14 cellular contexts compared by ENCODE assay signal in the genomic region with DNA sequence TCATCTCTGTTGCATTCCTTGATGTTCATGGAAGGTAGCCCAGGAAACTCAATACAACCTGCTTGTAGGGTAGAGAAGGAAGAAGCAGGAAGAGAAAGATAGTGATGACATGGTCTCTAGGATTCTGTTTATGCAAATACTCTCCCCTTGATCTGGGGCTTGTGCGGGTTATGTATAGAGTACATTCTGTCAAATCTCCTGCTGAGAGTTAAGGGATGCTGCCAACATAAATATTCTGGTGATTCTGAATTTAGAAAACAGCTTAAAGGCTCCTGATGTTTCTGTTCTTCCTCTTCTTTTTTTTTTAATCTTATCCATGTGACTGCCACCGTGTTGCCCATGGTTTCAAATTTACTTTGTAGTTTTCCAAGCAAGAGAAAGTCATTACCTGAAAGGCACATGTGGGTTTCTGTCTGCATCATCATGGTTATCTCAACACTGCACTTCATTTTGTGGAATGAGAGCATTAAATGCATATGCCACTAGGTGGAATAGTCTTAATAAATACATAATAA.
DNase-seq lines count a peak whose midpoint lies in the region; TF ChIP-seq lines count a peak whose summit lies in the region.
"Had no signal": no experiment of that assay in that cellular context is flagged by ENCODE, and none has a peak within 500 bp of the region (broad histone marks: within the 10 kb centered on the region; RNA-seq: fewer than 3 reads in every experiment).

No MANE protein-coding gene starts in this region.

- H3K36me3 Mint-ChIP-seq in activated T-helper 1 cell treated with anti-CD3 and anti-CD28 coated beads, Interleukin-12 subunit alpha, Interleukin-12 subunit beta, Interleukin-2, Interleukin-4 antibody, amounts not matched to agents 30 ng/mL and 10 ng/mL and 1 ng/mL, durations not matched to agents 14 hours and 24 hours and 36 hours (ENCODE audit: low read depth) = no peaks in the 10 kb centered on the region
- H3K36me3 Mint-ChIP-seq: naive B cell, type B pancreatic cell had no signal

- intact Hi-C loops in activated T-helper 1 cell treated with anti-CD3 and anti-CD28 coated beads, Interleukin-12 subunit alpha, Interleukin-12 subunit beta, Interleukin-2, Interleukin-4 antibody, amounts not matched to agents 30 ng/mL and 10 ng/mL and 1 ng/mL, durations not matched to agents 14 hours and 24 hours and 36 hours (cut with micrococcal nuclease) = loop anchor here (5.0 to 10.0 kb wide), 4 partner anchors 222 to 1130 kb away; no protein-coding TSS in a partner anchor

- no peaks in the 10 kb centered on the region for H3K9me2 ChIP-seq in neural cell (ENCODE audit: insufficient read depth, low read length)

- H3K4me2 ChIP-seq in neural cell (ENCODE audit: low read length) = no peak overlapping the region

- peak; percentile 58 for DNase-seq in DMS 273 (lab: John Stamatoyannopoulos, UW; ENCODE audit: unreplicated experiment)
- no peak for DNase-seq in DMS 273 treated with DMSO at 0.1 percent for 48 hours (lab: John Stamatoyannopoulos, UW)
- peak; percentile 26 for DNase-seq in SK-MEL-5 (ENCODE audit: low read depth, low spot score)
- no peak for DNase-seq in activated T-helper 1 cell treated with anti-CD3 and anti-CD28 coated beads, Interleukin-12 subunit alpha, Interleukin-12 subunit beta, Interleukin-2, Interleukin-4 antibody, amounts not matched to agents 30 ng/mL and 10 ng/mL and 1 ng/mL, durations not matched to agents 14 hours and 24 hours and 36 hours (ENCODE audit: low spot score)
- DNase-seq in putamen (ENCODE audit: low spot score) = no peak
- DNase-seq in effector memory CD4-positive, alpha-beta T cell = no peak
- DNase-seq: activated CD4-positive, alpha-beta T cell treated with anti-CD3 and anti-CD28 coated beads, Interleukin-2, amount 10 ng/mL, durations not matched to agents 7 days and 5 days; left ventricle myocardium superior; naive B cell; NCI-H524 treated with DMSO at 0.1 percent for 48 hours; right cardiac atrium had no signal

- H3K4me3 Mint-ChIP-seq in activated T-helper 1 cell treated with anti-CD3 and anti-CD28 coated beads, Interleukin-12 subunit alpha, Interleukin-12 subunit beta, Interleukin-2, Interleukin-4 antibody, amounts not matched to agents 30 ng/mL and 10 ng/mL and 1 ng/mL, durations not matched to agents 14 hours and 24 hours and 36 hours = no peak overlapping the region
- H3K4me3 Mint-ChIP-seq: activated CD4-positive, alpha-beta T cell treated with anti-CD3 and anti-CD28 coated beads, Interleukin-2, amount 10 ng/mL, durations not matched to agents 7 days and 5 days; naive B cell; type B pancreatic cell had no signal

- no peak overlapping the region for H3K27ac Mint-ChIP-seq in activated T-helper 1 cell treated with anti-CD3 and anti-CD28 coated beads, Interleukin-12 subunit alpha, Interleukin-12 subunit beta, Interleukin-2, Interleukin-4 antibody, amounts not matched to agents 30 ng/mL and 10 ng/mL and 1 ng/mL, durations not matched to agents 14 hours and 24 hours and 36 hours
- H3K27ac Mint-ChIP-seq: activated CD4-positive, alpha-beta T cell treated with anti-CD3 and anti-CD28 coated beads, Interleukin-2, amount 10 ng/mL, durations not matched to agents 7 days and 5 days; naive B cell; type B pancreatic cell had no signal

- no peak for TF ChIP-seq EP300 in neural cell (conservative IDR thresholded peaks at IDR 0.05; ENCODE audit: poor library complexity, severe bottlenecking)

- H3K27ac ChIP-seq in neural cell (ENCODE audit: low read length) = no peak overlapping the region
- no peak overlapping the region for H3K27ac ChIP-seq in effector memory CD4-positive, alpha-beta T cell (ENCODE audit: insufficient read depth, low read length, poor library complexity, severe bottlenecking)

- no peaks in the 10 kb centered on the region for H4K20me1 ChIP-seq in neural cell (ENCODE audit: insufficient read depth)

- no peak overlapping the region for H3K4me3 ChIP-seq in neural cell (ENCODE audit: low read length)
- no peak overlapping the region for H3K4me3 ChIP-seq in effector memory CD4-positive, alpha-beta T cell (ENCODE audit: insufficient read depth, low read depth, low read length, poor library complexity, severe bottlenecking)

- no peaks in the 10 kb centered on the region for H3K36me3 ChIP-seq in neural cell (ENCODE audit: insufficient read depth, low read length)
- no peaks in the 10 kb centered on the region for H3K36me3 ChIP-seq in effector memory CD4-positive, alpha-beta T cell (ENCODE audit: control insufficient read depth, insufficient read depth, low read length)

- peaks cover 15% of the 10 kb centered on the region for H3K27me3 Mint-ChIP-seq in activated T-helper 1 cell treated with anti-CD3 and anti-CD28 coated beads, Interleukin-12 subunit alpha, Interleukin-12 subunit beta, Interleukin-2, Interleukin-4 antibody, amounts not matched to agents 30 ng/mL and 10 ng/mL and 1 ng/mL, durations not matched to agents 14 hours and 24 hours and 36 hours (ENCODE audit: insufficient read depth)

- no peak overlapping the region for H3K9ac ChIP-seq in neural cell (ENCODE audit: low read length)

- no peaks in the 10 kb centered on the region for H3K4me1 ChIP-seq in effector memory CD4-positive, alpha-beta T cell (ENCODE audit: control insufficient read depth, insufficient read depth, low read length, poor library complexity, severe bottlenecking)

- H3K79me2 ChIP-seq in neural cell (replicated peaks; ENCODE audit: insufficient read depth, low read length) = no peaks in the 10 kb centered on the region

- no peaks in the 10 kb centered on the region for H3F3A ChIP-seq in neural cell (ENCODE audit: insufficient read depth, low read length, poor library complexity, severe bottlenecking)

- H3K4me1 Mint-ChIP-seq in activated T-helper 1 cell treated with anti-CD3 and anti-CD28 coated beads, Interleukin-12 subunit alpha, Interleukin-12 subunit beta, Interleukin-2, Interleukin-4 antibody, amounts not matched to agents 30 ng/mL and 10 ng/mL and 1 ng/mL, durations not matched to agents 14 hours and 24 hours and 36 hours (ENCODE audit: low read depth) = peaks cover 12% of the 10 kb centered on the region

- H3K9me3 ChIP-seq in neural cell (ENCODE audit: low read length) = no peaks in the 10 kb centered on the region
- no peaks in the 10 kb centered on the region for H3K9me3 ChIP-seq in effector memory CD4-positive, alpha-beta T cell (ENCODE audit: control insufficient read depth, low read length)

- peak; percentile 25; the same call in 1 of the 2 replicates for TF ChIP-seq CTCF in LNCAP (IDR thresholded peaks at IDR 0.05)
- peak; percentile 42 for TF ChIP-seq CTCF in neural cell (IDR thresholded peaks at IDR 0.05; ENCODE audit: poor library complexity, severe bottlenecking)

- H3K27me3 ChIP-seq in neural cell (ENCODE audit: insufficient read depth, low read depth, low read length) = no peaks in the 10 kb centered on the region
- no peaks in the 10 kb centered on the region for H3K27me3 ChIP-seq in effector memory CD4-positive, alpha-beta T cell (replicated peaks; ENCODE audit: control insufficient read depth, insufficient read depth, low read length, poor library complexity, severe bottlenecking)

- no peak overlapping the region for H2AFZ ChIP-seq in neural cell (ENCODE audit: low read depth, low read length)

- H3K9me3 Mint-ChIP-seq in activated T-helper 1 cell treated with anti-CD3 and anti-CD28 coated beads, Interleukin-12 subunit alpha, Interleukin-12 subunit beta, Interleukin-2, Interleukin-4 antibody, amounts not matched to agents 30 ng/mL and 10 ng/mL and 1 ng/mL, durations not matched to agents 14 hours and 24 hours and 36 hours = no peaks in the 10 kb centered on the region
- H3K9me3 Mint-ChIP-seq: activated CD4-positive, alpha-beta T cell treated with anti-CD3 and anti-CD28 coated beads, Interleukin-2, amount 10 ng/mL, durations not matched to agents 7 days and 5 days; naive B cell; type B pancreatic cell had no signal

- in situ Hi-C loops in SK-MEL-5 (cut with HindIII; ENCODE audit: low pct_unique_long_range_greater_than_20kb, low sequenced_read_pairs) = no loop called here

- TF ChIP-seq RAD21 in neural cell (conservative IDR thresholded peaks at IDR 0.05) = no peak

TF ChIP-seq in neural cell, 6 proteins besides CTCF, POLR2A, EP300 and RAD21:
- TF ChIP-seq TAF1 (IDR thresholded peaks at IDR 0.05; ENCODE audit: low read depth) = no peak
- TF ChIP-seq, protein P1, sequence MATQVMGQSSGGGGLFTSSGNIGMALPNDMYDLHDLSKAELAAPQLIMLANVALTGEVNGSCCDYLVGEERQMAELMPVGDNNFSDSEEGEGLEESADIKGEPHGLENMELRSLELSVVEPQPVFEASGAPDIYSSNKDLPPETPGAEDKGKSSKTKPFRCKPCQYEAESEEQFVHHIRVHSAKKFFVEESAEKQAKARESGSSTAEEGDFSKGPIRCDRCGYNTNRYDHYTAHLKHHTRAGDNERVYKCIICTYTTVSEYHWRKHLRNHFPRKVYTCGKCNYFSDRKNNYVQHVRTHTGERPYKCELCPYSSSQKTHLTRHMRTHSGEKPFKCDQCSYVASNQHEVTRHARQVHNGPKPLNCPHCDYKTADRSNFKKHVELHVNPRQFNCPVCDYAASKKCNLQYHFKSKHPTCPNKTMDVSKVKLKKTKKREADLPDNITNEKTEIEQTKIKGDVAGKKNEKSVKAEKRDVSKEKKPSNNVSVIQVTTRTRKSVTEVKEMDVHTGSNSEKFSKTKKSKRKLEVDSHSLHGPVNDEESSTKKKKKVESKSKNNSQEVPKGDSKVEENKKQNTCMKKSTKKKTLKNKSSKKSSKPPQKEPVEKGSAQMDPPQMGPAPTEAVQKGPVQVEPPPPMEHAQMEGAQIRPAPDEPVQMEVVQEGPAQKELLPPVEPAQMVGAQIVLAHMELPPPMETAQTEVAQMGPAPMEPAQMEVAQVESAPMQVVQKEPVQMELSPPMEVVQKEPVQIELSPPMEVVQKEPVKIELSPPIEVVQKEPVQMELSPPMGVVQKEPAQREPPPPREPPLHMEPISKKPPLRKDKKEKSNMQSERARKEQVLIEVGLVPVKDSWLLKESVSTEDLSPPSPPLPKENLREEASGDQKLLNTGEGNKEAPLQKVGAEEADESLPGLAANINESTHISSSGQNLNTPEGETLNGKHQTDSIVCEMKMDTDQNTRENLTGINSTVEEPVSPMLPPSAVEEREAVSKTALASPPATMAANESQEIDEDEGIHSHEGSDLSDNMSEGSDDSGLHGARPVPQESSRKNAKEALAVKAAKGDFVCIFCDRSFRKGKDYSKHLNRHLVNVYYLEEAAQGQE (IDR thresholded peaks at IDR 0.05; ENCODE audit: borderline replicate concordance) = no peak
- TF ChIP-seq SMC3 (conservative IDR thresholded peaks at IDR 0.05; ENCODE audit: poor library complexity) = no peak
- TF ChIP-seq POLR2AphosphoS5 (IDR thresholded peaks at IDR 0.05) = no peak
- no peak for TF ChIP-seq EZH2 (IDR thresholded peaks at IDR 0.05; ENCODE audit: borderline replicate concordance, insufficient read depth, low read length, poor library complexity, severe bottlenecking)
- TF ChIP-seq MXI1 (conservative IDR thresholded peaks at IDR 0.05; ENCODE audit: poor library complexity, severe bottlenecking) = no peak
TF ChIP-seq in neural cell: peak in this region for 0.

Comparison
In these comparisons a context has a peak if more than half of its experiments do, and no peak if none do; other contexts are left out.
1. DNase-seq: peak in DMS 273 (single experiment) and SK-MEL-5 (single experiment); none in DMS 273 treated with DMSO at 0.1 percent for 48 hours (single experiment), activated T-helper 1 cell treated with anti-CD3 and anti-CD28 coated beads, Interleukin-12 subunit alpha, Interleukin-12 subunit beta, Interleukin-2, Interleukin-4 antibody, amounts not matched to agents 30 ng/mL and 10 ng/mL and 1 ng/mL, durations not matched to agents 14 hours and 24 hours and 36 hours (single experiment), putamen (single experiment) and effector memory CD4-positive, alpha-beta T cell (0 of 3).